28 cellular contexts compared by ENCODE assay signal in genomic region chr11:1501421-1502167, GRCh38. TPM values are rescaled to one million over a fixed set of nuclear protein-coding genes. Genes with fewer than 3 reads are reported as not detected.
A peak's percentile ranks its signal among the peaks of the same experiment; 100 is the strongest.
DNase-seq lines count a peak whose midpoint lies in the region; ATAC-seq, FAIRE-seq and TF ChIP-seq lines count a peak whose summit lies in the region.
"Had no signal": no experiment of that assay in that cellular context is flagged by ENCODE, and none has a peak within 500 bp of the region (broad histone marks: within the 10 kb centered on the region; RNA-seq: fewer than 3 reads in every experiment).

No MANE protein-coding gene starts in this region.

- WGBS in aorta, 2 donors, result 58 to 60% methylated on average over 25 of the region's 25 CpGs

- TF ChIP-seq CTCF in glutamatergic neuron (IDR thresholded peaks at IDR 0.05; ENCODE audit: partially characterized antibody, unreplicated experiment) (no peak), mucosa of descending colon (IDR thresholded peaks at IDR 0.05) (no peak)

- ATAC-seq in Right ventricle myocardium superior (ENCODE audit: poor library complexity), result peak; percentile 52
- ATAC-seq in mucosa of descending colon, result no peak
- ATAC-seq in aorta (ENCODE audit: low FRiP score), result no peak
- ATAC-seq: activated CD8-positive, alpha-beta memory T cell treated with anti-CD3 and anti-CD28 coated beads, Interleukin-2, amount 10 ng/mL, durations not matched to agents 7 days and 5 days had no signal

- H3K36me3 Mint-ChIP-seq in glutamatergic neuron (ENCODE audit: unreplicated experiment), result peaks cover 11% of the 10 kb centered on the region

- H3K27ac Mint-ChIP-seq in glutamatergic neuron (ENCODE audit: unreplicated experiment), result peak overlapping the region; percentile 62
- H3K27ac Mint-ChIP-seq: activated B cell treated with CpG ODN at 0.5 μM for 24 hours; activated CD8-positive, alpha-beta memory T cell treated with anti-CD3 and anti-CD28 coated beads, Interleukin-2, amount 10 ng/mL, durations not matched to agents 7 days and 5 days; activated naive CD4-positive, alpha-beta T cell treated with anti-CD3 and anti-CD28 coated beads, Interleukin-2, amount 10 ng/mL, durations not matched to agents 7 days and 5 days; memory B cell; progenitor cell of endocrine pancreas had no signal

- H3K4me3 ChIP-seq in mucosa of descending colon (no peak overlapping the region), aorta (ENCODE audit: low read length in 2 of 2) (no peak overlapping the region)
- H3K4me3 ChIP-seq: PC-9, skin epidermis, stomach, thyroid gland had no signal

- H3K36me3 ChIP-seq in mucosa of descending colon (ENCODE audit: low read depth) (no peaks in the 10 kb centered on the region), aorta (ENCODE audit: control insufficient read depth in 1 of 2, insufficient read depth in 2 of 2, low read length in 1 of 2) (no peaks in the 10 kb centered on the region)
- H3K36me3 ChIP-seq: thyroid gland had no signal

- no peaks in the 10 kb centered on the region for H3K9me3 ChIP-seq in mucosa of descending colon
- H3K9me3 ChIP-seq in aorta (ENCODE audit: control insufficient read depth, low read length), result no peaks in the 10 kb centered on the region
- H3K9me3 ChIP-seq: stomach, thyroid gland had no signal

- peak overlapping the region; percentile 25 for H3K4me3 Mint-ChIP-seq in glutamatergic neuron (ENCODE audit: unreplicated experiment)
- H3K4me3 Mint-ChIP-seq: activated B cell treated with CpG ODN at 0.5 μM for 24 hours; activated CD8-positive, alpha-beta memory T cell treated with anti-CD3 and anti-CD28 coated beads, Interleukin-2, amount 10 ng/mL, durations not matched to agents 7 days and 5 days; activated naive CD4-positive, alpha-beta T cell treated with anti-CD3 and anti-CD28 coated beads, Interleukin-2, amount 10 ng/mL, durations not matched to agents 7 days and 5 days; memory B cell had no signal

- peaks cover 16% of the 10 kb centered on the region for H3K4me1 Mint-ChIP-seq in glutamatergic neuron (ENCODE audit: low read depth, unreplicated experiment)

- intact Hi-C loops in Right ventricle myocardium superior (cut with DNase I), result no loop called here
- intact Hi-C loops in cardiac septum (cut with DNase I), result no loop called here
- intact Hi-C loops in mucosa of descending colon (cut with DNase I, micrococcal nuclease), result no loop called here
- intact Hi-C loops in aorta (cut with DNase I), result no loop called here

- H3K9me3 Mint-ChIP-seq in glutamatergic neuron (ENCODE audit: unreplicated experiment), result peaks cover 11% of the 10 kb centered on the region
- H3K9me3 Mint-ChIP-seq: activated B cell treated with CpG ODN at 0.5 μM for 24 hours, memory B cell had no signal

- peak; percentile 64 for DNase-seq in Right ventricle myocardium superior
- DNase-seq in cardiac septum (ENCODE audit: low spot score), result no peak
- DNase-seq in glutamatergic neuron, result no peak
- DNase-seq in mucosa of descending colon, result peak in 2 of 3 donors; percentile 4 to 28
- peak; percentile 50 to 75 for DNase-seq in aorta
- DNase-seq in urothelium cell line (ENCODE audit: low spot score), result no peak
- DNase-seq in SIG-M5 treated with dmso at 0.1 percent for 504 hours (lab: John Stamatoyannopoulos, UW; ENCODE audit: unreplicated experiment), result no peak
- no peak for DNase-seq in NCI-H524 (lab: John Stamatoyannopoulos, UW)
- DNase-seq: activated B cell treated with CpG ODN at 0.5 μM for 24 hours; activated CD8-positive, alpha-beta memory T cell treated with anti-CD3 and anti-CD28 coated beads, Interleukin-2, amount 10 ng/mL, durations not matched to agents 7 days and 5 days; activated naive CD4-positive, alpha-beta T cell treated with anti-CD3 and anti-CD28 coated beads, Interleukin-2, amount 10 ng/mL, durations not matched to agents 7 days and 5 days; central memory CD4-positive, alpha-beta T cell; H7; NCI-H1048; NCI-H1694 treated with DMSO at 0.1 percent for 48 hours; NCI-H2171; NCI-H524 treated with DMSO at 0.1 percent for 48 hours; NK-92 treated with Interleukin-12 subunit alpha and Interleukin-12 subunit beta, amount 100 ng/mL, for 24 hours; PC-9; SIG-M5; stomach; T1000; thyroid gland had no signal

- H3K27me3 ChIP-seq in aorta (ENCODE audit: control insufficient read depth in 1 of 2, insufficient read depth in 2 of 2, low read length in 1 of 2), result no peaks in the 10 kb centered on the region
- H3K27me3 ChIP-seq: stomach, thyroid gland had no signal

- H3K4me1 ChIP-seq in mucosa of descending colon (ENCODE audit: low read depth) (peaks cover 3% of the 10 kb centered on the region), aorta (ENCODE audit: control insufficient read depth in 1 of 2, insufficient read depth in 2 of 2, low read length in 2 of 2) (no peaks in the 10 kb centered on the region)

- no peak overlapping the region for H3K27ac ChIP-seq in aorta (ENCODE audit: low read depth in 1 of 2, low read length in 2 of 2)
- H3K27ac ChIP-seq: PC-9, skin epidermis, stomach had no signal

- H3K27me3 Mint-ChIP-seq in glutamatergic neuron (ENCODE audit: unreplicated experiment), result peaks cover 14% of the 10 kb centered on the region
- H3K27me3 Mint-ChIP-seq: activated B cell treated with CpG ODN at 0.5 μM for 24 hours; activated CD8-positive, alpha-beta memory T cell treated with anti-CD3 and anti-CD28 coated beads, Interleukin-2, amount 10 ng/mL, durations not matched to agents 7 days and 5 days; activated naive CD4-positive, alpha-beta T cell treated with anti-CD3 and anti-CD28 coated beads, Interleukin-2, amount 10 ng/mL, durations not matched to agents 7 days and 5 days; memory B cell; progenitor cell of endocrine pancreas had no signal

- no peak for FAIRE-seq in urothelium cell line (lab: Jason Lieb, UNC)
- FAIRE-seq: astrocyte, GM19239 had no signal

RNA-seq across cellular contexts. Expression of gene MOB2, which starts 15.0 kb away (rescaled TPM):
- total RNA-seq in Right ventricle myocardium superior (46.1 TPM), cardiac septum (48.5 TPM), glutamatergic neuron (ENCODE audit: unreplicated experiment) (29.0 TPM), mucosa of descending colon (100 to 1,000 TPM in 1 of 3 donors, 10 to 100 TPM in 2; 54.9 to 108 (median 61.5) TPM), aorta (10 to 100 TPM; 51.3 to 65.8 TPM)
- polyA plus RNA-seq in aorta, result 100 to 1,000 TPM in 1 of 2 donors, 10 to 100 TPM in 1; 32.4 to 104 TPM

Comparison
In these comparisons a context has a peak if more than half of its experiments do, and no peak if none do; other contexts are left out.
1. DNase-seq: peak in Right ventricle myocardium superior (single experiment), mucosa of descending colon (2 of 3) and aorta (2 of 2); none in cardiac septum (single experiment), glutamatergic neuron (single experiment), urothelium cell line (single experiment), SIG-M5 treated with dmso at 0.1 percent for 504 hours (single experiment) and NCI-H524 (0 of 2).